Comparison of ENCODE assay signal across 25 cellular contexts in the genomic region with DNA sequence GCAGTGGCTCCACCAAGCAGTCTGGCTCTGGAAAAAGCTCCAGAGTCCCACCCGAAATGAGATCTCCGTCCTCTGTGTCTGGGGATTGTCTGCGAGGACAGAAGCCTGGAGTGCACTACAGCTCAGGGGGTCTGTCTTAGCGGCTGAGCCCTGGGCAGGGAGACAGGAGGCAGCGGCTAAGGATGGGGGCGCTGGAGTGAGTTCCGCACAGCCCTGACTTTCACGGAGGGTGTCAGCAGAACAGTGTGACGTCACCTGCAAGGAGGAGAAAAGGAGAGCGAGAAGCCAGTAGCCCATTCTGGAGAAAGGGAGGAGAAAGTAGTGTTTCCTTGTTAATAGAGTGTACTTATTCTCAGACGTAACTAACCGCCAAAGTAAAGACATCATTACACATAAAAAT.
DNase-seq lines count a peak whose midpoint lies in the region; ATAC-seq, FAIRE-seq and TF ChIP-seq lines count a peak whose summit lies in the region.
"Had no signal": no experiment of that assay in that cellular context is flagged by ENCODE, and none has a peak within 500 bp of the region (broad histone marks: within the 10 kb centered on the region; RNA-seq: fewer than 3 reads in every experiment).

No MANE protein-coding gene starts in this region.

- H2BK5ac ChIP-seq in neuronal stem cell (ENCODE audit: low read length): no peak overlapping the region

- in situ Hi-C loops in GM23248 (cut with MboI) (no loop called here), K562 (cut with MboI) (no loop called here)

- BruUV-seq in K562 (replicated peaks; lab: Mats Ljungman, UMichigan): no TSS peak

- no peak overlapping the region for H3K23ac ChIP-seq in neuronal stem cell (ENCODE audit: low read depth, low read length, poor library complexity)

- no peak overlapping the region for H4K91ac ChIP-seq in neuronal stem cell (ENCODE audit: low read depth, low read length, poor library complexity)

- no peak overlapping the region for H2BK120ac ChIP-seq in neuronal stem cell (ENCODE audit: low read depth, low read length)

- peak overlapping the region; percentile 58 for H3K18ac ChIP-seq in neuronal stem cell (ENCODE audit: low read length)

- no peak overlapping the region for H3K4ac ChIP-seq in neuronal stem cell (ENCODE audit: low read length)

- H3K14ac ChIP-seq in neuronal stem cell (ENCODE audit: low read length): no peak overlapping the region

- H3K4me2 ChIP-seq in GM23248 (ENCODE audit: unreplicated experiment): peak overlapping the region; percentile 84
- H3K4me2 ChIP-seq in K562 (ENCODE audit: insufficient read depth, low read length): no peak overlapping the region; the same call in 1 of the 2 replicates
- no peak overlapping the region for H3K4me2 ChIP-seq in neuronal stem cell (ENCODE audit: insufficient read depth, low read length, poor library complexity, severe bottlenecking)

- H3K27ac ChIP-seq in GM23248 (peak overlapping the region; percentile 19; the same call in 1 of the 2 replicates), K562 (ENCODE audit: extremely low read depth, low read depth, low read length) (no peak overlapping the region), neuronal stem cell (replicated peaks; ENCODE audit: low read length) (no peak overlapping the region), Peyer's patch (no peak overlapping the region)
- H3K27ac ChIP-seq: body of pancreas, tibial nerve, WERI-Rb-1 had no signal

- POLR2A ChIA-PET in BJ (lab: Charles Lee) (interaction anchor here (0.5 kb wide), 1 partner anchor 16 kb away, joined by 4 read pairs; no protein-coding TSS in a partner anchor), K562 (lab: Yijun Ruan, JAX) (no interaction called here)

- TF ChIP-seq CTCF in BJ (IDR thresholded peaks at IDR 0.05; ENCODE audit: insufficient read depth, low read depth, low read length): no peak
- TF ChIP-seq CTCF in K562 (IDR thresholded peaks at IDR 0.05 in 2 of 3, conservative IDR thresholded peaks at IDR 0.05 in 1 of 3; ENCODE audit: insufficient read depth in 2 of 3, low read depth in 1 of 3, low read length in 3 of 3): no peak
- no peak for TF ChIP-seq CTCF in Peyer's patch (IDR thresholded peaks at IDR 0.05)

- H3K27me3 ChIP-seq in BJ (ENCODE audit: control insufficient read depth, insufficient read depth, low read length): no peaks in the 10 kb centered on the region
- no peaks in the 10 kb centered on the region for H3K27me3 ChIP-seq in GM23248 (replicated peaks; ENCODE audit: insufficient read depth)
- peaks cover 34 to 37% of the 10 kb centered on the region in 2 experiments for H3K27me3 ChIP-seq in K562 (ENCODE audit: control insufficient read depth in 2 of 2, insufficient read depth in 2 of 2, low read length in 2 of 2)
- H3K27me3 ChIP-seq in neuronal stem cell (ENCODE audit: control insufficient read depth in 3 of 3, insufficient read depth in 3 of 3, low read depth in 1 of 3, low read length in 3 of 3): no peaks in the 10 kb centered on the region
- H3K27me3 ChIP-seq in Peyer's patch: no peaks in the 10 kb centered on the region
- H3K27me3 ChIP-seq: body of pancreas, tibial nerve had no signal

- H4K20me1 ChIP-seq in GM23248 (ENCODE audit: insufficient read depth) (no peaks in the 10 kb centered on the region), K562 (replicated peaks; ENCODE audit: control insufficient read depth, insufficient read depth, low read length) (no peaks in the 10 kb centered on the region)

- DNase-seq in BJ (ENCODE audit: low read depth) (no peak), GM23248 (peak; percentile 75), K562 (ENCODE audit: extremely low read depth in 1 of 4, low spot score in 3 of 4) (peak in 2 of 4 experiments; percentile 17 to 23), neuronal stem cell (ENCODE audit: low spot score) (no peak), Peyer's patch (no peak)
- no peak for DNase-seq in activated T-cell treated with anti-CD3 and anti-CD28 coated beads, Interleukin-2, amount 50 U/mL, for 1 hour
- DNase-seq: activated CD4-positive, alpha-beta T cell treated with anti-CD3 and anti-CD28 coated beads, Interleukin-2, amount 10 ng/mL, durations not matched to agents 24 days and 14 days; activated naive CD8-positive, alpha-beta T cell treated with anti-CD3 and anti-CD28 coated beads, Interleukin-2, amount 50 U/mL, for 24 hours; activated T-cell treated with anti-CD3 and anti-CD28 coated beads, Interleukin-2, amount 50 U/mL, for 48 hours; body of pancreas; CD8-positive, alpha-beta memory T cell; cerebellar nuclear complex; DMS 273 treated with DMSO at 0.1 percent for 48 hours; Karpas-422; NCI-H1694; NCI-H2171; NCI-H524; posterior cingulate gyrus; stimulated activated naive CD8-positive, alpha-beta T cell treated with anti-CD3 and anti-CD28 coated beads, Interleukin-15, amount 100 ng/mL, for 72 hours; T1000; WERI-Rb-1 had no signal

- 27 to 30% methylated on average over 12 of the region's 12 CpGs for WGBS in GM23248 (ENCODE audit: low coverage in 1 of 2, low lambda C conversion rate in 2 of 2, missing lambda C conversion rate in 2 of 2), 2 experiments
- 6% methylated on average over 12 of the region's 12 CpGs for WGBS in K562 (ENCODE audit: insufficient coverage, low coverage, missing lambda C conversion rate)
- WGBS in neuronal stem cell (ENCODE audit: extremely low coverage in 2 of 2, insufficient read length in 2 of 2, insufficient replicate concordance in 1 of 2), 2 donors: no CpG with 5 or more reads among the region's 12 CpGs

- no peak overlapping the region for H2BK15ac ChIP-seq in neuronal stem cell (ENCODE audit: low read length)

- H3K9ac ChIP-seq in GM23248 (peak overlapping the region; percentile 51; the same call in 1 of the 2 replicates), K562 (ENCODE audit: insufficient read depth in 1 of 2, low read depth in 2 of 2, low read length in 2 of 2) (0 out of 4 replicates have a peak overlapping the region, but pooled peaks of 1 of the 2 experiments have one; percentile 37), neuronal stem cell (ENCODE audit: low read depth, low read length, poor library complexity) (no peak overlapping the region)

- intact Hi-C loops in K562 (cut with micrococcal nuclease): no loop called here

- no peaks in the 10 kb centered on the region for H3K36me3 ChIP-seq in BJ (ENCODE audit: control insufficient read depth, insufficient read depth, low read length)
- H3K36me3 ChIP-seq in GM23248 (ENCODE audit: low read depth): no peaks in the 10 kb centered on the region
- H3K36me3 ChIP-seq in K562 (ENCODE audit: control insufficient read depth, insufficient read depth, low read length): no peaks in the 10 kb centered on the region
- no peaks in the 10 kb centered on the region for H3K36me3 ChIP-seq in neuronal stem cell (replicated peaks in 1 of 2; ENCODE audit: control insufficient read depth in 2 of 2, insufficient read depth in 2 of 2, low read length in 2 of 2)
- no peaks in the 10 kb centered on the region for H3K36me3 ChIP-seq in Peyer's patch
- H3K36me3 ChIP-seq: tibial nerve, WERI-Rb-1 had no signal

- H3K9me1 ChIP-seq in K562 (ENCODE audit: control insufficient read depth, insufficient read depth, low read length): no peaks in the 10 kb centered on the region

- FAIRE-seq in K562 (lab: Jason Lieb, UNC): no peak
- FAIRE-seq: G401.6, keratinocyte had no signal

- H2BK12ac ChIP-seq in neuronal stem cell (ENCODE audit: low read length): no peak overlapping the region

- peaks cover 5% of the 10 kb centered on the region for H3K4me1 ChIP-seq in GM23248 (ENCODE audit: insufficient read depth)
- H3K4me1 ChIP-seq in K562 (replicated peaks in 1 of 2; ENCODE audit: control insufficient read depth in 2 of 2, insufficient read depth in 2 of 2, low read length in 2 of 2): peaks cover 0 to 3% of the 10 kb centered on the region in 2 experiments; a peak in 1 of 5 replicates
- no peaks in the 10 kb centered on the region for H3K4me1 ChIP-seq in neuronal stem cell (ENCODE audit: control insufficient read depth in 2 of 2, insufficient read depth in 1 of 2, low read depth in 1 of 2, low read length in 2 of 2)
- no peaks in the 10 kb centered on the region for H3K4me1 ChIP-seq in Peyer's patch
- H3K4me1 ChIP-seq: body of pancreas, tibial nerve had no signal

- peak overlapping the region; percentile 16 for H3K4me3 ChIP-seq in BJ (ENCODE audit: low read depth, low read length)
- peak overlapping the region; percentile 68 for H3K4me3 ChIP-seq in GM23248
- H3K4me3 ChIP-seq in K562: no peak overlapping the region
- no peak overlapping the region for H3K4me3 ChIP-seq in neuronal stem cell (ENCODE audit: low read length in 2 of 2)
- no peak overlapping the region for H3K4me3 ChIP-seq in Peyer's patch
- H3K4me3 ChIP-seq: body of pancreas had no signal

- no peak overlapping the region for H4K8ac ChIP-seq in neuronal stem cell (ENCODE audit: low read depth, low read length)

- H3K9me3 ChIP-seq in GM23248 (ENCODE audit: low read depth) (no peaks in the 10 kb centered on the region), K562 (replicated peaks; ENCODE audit: control insufficient read depth, insufficient read depth, low read depth, low read length) (no peaks in the 10 kb centered on the region), neuronal stem cell (replicated peaks in 1 of 2; ENCODE audit: control insufficient read depth in 2 of 2, insufficient read depth in 1 of 2, low read depth in 1 of 2, low read length in 2 of 2) (no peaks in the 10 kb centered on the region), Peyer's patch (peaks cover 0 to 6% (median 0%) of the 10 kb centered on the region in 4 donors)

- peak; percentile 73 for ATAC-seq in K562
- ATAC-seq in GM21723 (IDR thresholded peaks at IDR 0.05; ENCODE audit: unreplicated experiment): no peak
- ATAC-seq: activated naive CD8-positive, alpha-beta T cell treated with anti-CD3 and anti-CD28 coated beads, Interleukin-2, amount 50 U/mL, for 24 hours; body of pancreas; stimulated activated naive CD8-positive, alpha-beta T cell treated with anti-CD3 and anti-CD28 coated beads, Interleukin-15, amount 100 ng/mL, for 72 hours had no signal

- H3F3A ChIP-seq in GM23248 (ENCODE audit: insufficient read depth): 0 out of 2 replicates have a peak, but pooled peaks cover 3% of the 10 kb centered on the region

- H3K79me2 ChIP-seq in GM23248 (ENCODE audit: insufficient read depth) (no peaks in the 10 kb centered on the region), K562 (ENCODE audit: control insufficient read depth, insufficient read depth, low read length) (no peaks in the 10 kb centered on the region)

- TF ChIP-seq EP300 in K562 (IDR thresholded peaks at IDR 0.05; ENCODE audit: low read length): no peak

- H2AK5ac ChIP-seq in neuronal stem cell (ENCODE audit: low read depth, low read length): no peak overlapping the region

- CTCF ChIA-PET in BJ (lab: Yijun Ruan, JAX) (interaction anchor here (0.6 kb wide), 1 partner anchor 10 kb away, joined by 4 read pairs; no protein-coding TSS in a partner anchor), K562 (lab: Yijun Ruan, JAX; ENCODE audit: low intra/inter-chr PET ratio) (no interaction called here)

- no peak for TF ChIP-seq POLR2A in K562 (conservative IDR thresholded peaks at IDR 0.05)
- TF ChIP-seq POLR2A in Peyer's patch (IDR thresholded peaks at IDR 0.05): no peak

- no peaks in the 10 kb centered on the region for H3K79me1 ChIP-seq in neuronal stem cell (ENCODE audit: low read depth, low read length)

- TF ChIP-seq RAD21 in K562 (CRISPR knock-in tag; conservative IDR thresholded peaks at IDR 0.05 in 1 of 2, IDR thresholded peaks at IDR 0.05 in 1 of 2): no peak

- H3K9me2 ChIP-seq in GM23248 (ENCODE audit: insufficient read depth): no peaks in the 10 kb centered on the region

- H2AFZ ChIP-seq in GM23248 (peak overlapping the region; percentile 86), K562 (ENCODE audit: low read depth, low read length) (no peak overlapping the region; the same call in 1 of the 2 replicates), neuronal stem cell (ENCODE audit: low read length) (no peak overlapping the region)

Comparison
In these comparisons a context has a peak if more than half of its experiments do, and no peak if none do; other contexts are left out.
1. H3K4me3 ChIP-seq: peak in BJ (single experiment) and GM23248 (single experiment); none in K562 (single experiment), neuronal stem cell (0 of 2) and Peyer's patch (0 of 4).